16 cellular contexts compared by ENCODE assay signal in the genomic region with DNA sequence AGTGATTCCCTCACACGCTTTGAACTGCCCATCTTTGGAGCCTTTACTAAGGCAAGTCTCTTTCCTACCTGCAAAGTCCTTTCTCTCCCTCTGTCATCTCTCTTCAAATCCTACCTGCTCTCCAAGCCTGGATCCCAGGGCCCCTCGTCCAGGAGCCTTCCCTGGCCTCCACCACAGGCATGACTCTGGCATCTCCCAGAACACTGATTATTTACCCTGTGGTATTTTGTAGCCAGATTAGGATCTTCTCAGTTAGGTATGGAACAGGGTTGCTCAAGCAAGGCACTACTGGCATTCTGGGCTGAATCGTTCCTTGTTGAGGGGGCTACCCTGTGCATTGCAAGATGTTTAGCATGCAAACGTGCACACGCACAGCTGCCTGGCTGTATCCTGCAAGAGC.
"Had no signal": no experiment of that assay in that cellular context is flagged by ENCODE, and none has a peak within 500 bp of the region (broad histone marks: within the 10 kb centered on the region; RNA-seq: fewer than 3 reads in every experiment).

No MANE protein-coding gene starts in this region.

- DNase-seq: activated gamma-delta T cell; activated T-cell treated with anti-CD3 and anti-CD28 coated beads, Interleukin-2, amount 50 U/mL, for 24 hours; aorta; gastrocnemius medialis; heart right ventricle; left colon; ovary; sigmoid colon; spleen; stomach; testis had no signal

- H3K4me1 ChIP-seq: heart right ventricle, sigmoid colon, spleen, stomach, testis had no signal

- H3K4me3 Mint-ChIP-seq: activated naive CD8-positive, alpha-beta T cell; activated T-cell treated with anti-CD3 and anti-CD28 coated beads, Interleukin-2, amount 50 U/mL, for 24 hours; neural progenitor cell; T-helper 1 cell treated with Interleukin-12 subunit alpha and Interleukin-12 subunit beta and Interleukin-4 antibody, amounts not matched to agents 30 μg/mL and 1 μg/mL, for 36 hours had no signal

- H3K27me3 Mint-ChIP-seq: activated naive CD8-positive, alpha-beta T cell; activated T-cell treated with anti-CD3 and anti-CD28 coated beads, Interleukin-2, amount 50 U/mL, for 24 hours had no signal

- H3K36me3 ChIP-seq: neural progenitor cell, ovary had no signal

- H3K4me3 ChIP-seq: gastrocnemius medialis, heart right ventricle, lung, neural progenitor cell, ovary, sigmoid colon, SK-N-MC, spleen, stomach, testis had no signal

- H3K27ac ChIP-seq: gastrocnemius medialis, heart right ventricle, neural progenitor cell, ovary, sigmoid colon, SK-N-MC, spleen, stomach, testis had no signal

- H3K27me3 ChIP-seq: gastrocnemius medialis, heart right ventricle, neural progenitor cell, ovary, sigmoid colon, spleen, stomach, testis had no signal

- ATAC-seq: gastrocnemius medialis, heart right ventricle, left colon had no signal

- H3K9me3 Mint-ChIP-seq: activated T-cell treated with anti-CD3 and anti-CD28 coated beads, Interleukin-2, amount 50 U/mL, for 24 hours; T-helper 1 cell treated with Interleukin-12 subunit alpha and Interleukin-12 subunit beta and Interleukin-4 antibody, amounts not matched to agents 30 μg/mL and 1 μg/mL, for 36 hours had no signal

- H3K27ac Mint-ChIP-seq: activated naive CD8-positive, alpha-beta T cell; activated T-cell treated with anti-CD3 and anti-CD28 coated beads, Interleukin-2, amount 50 U/mL, for 24 hours; neural progenitor cell had no signal

- H3K9me3 ChIP-seq: gastrocnemius medialis, heart right ventricle, ovary, sigmoid colon, spleen, stomach, testis had no signal
